In genomic region chr13:52455677-52456041, GRCh38 we compare ENCODE assay signal across 8 cellular contexts. TPM values are rescaled to one million over a fixed set of nuclear protein-coding genes. Genes with fewer than 3 reads are reported as not detected.
DNase-seq lines count a peak whose midpoint lies in the region; ATAC-seq and TF ChIP-seq lines count a peak whose summit lies in the region.

No MANE protein-coding gene starts in this region.

- intact Hi-C loops in activated CD4-positive, alpha-beta memory T cell treated with anti-CD3 and anti-CD28 coated beads for 36 hours (cut with micrococcal nuclease) = loop anchor here (1.0 to 10.0 kb wide), 10 partner anchors 106 to 1003 kb away; partner anchors contain the start of genes ALG11, INTS6, NEK3 and SUGT1
- intact Hi-C loops in lower lobe of right lung (cut with DNase I) = no loop called here

- H3K27me3 ChIP-seq in AG04450 (ENCODE audit: control insufficient read depth, insufficient read depth, low read length) (no peaks in the 10 kb centered on the region), duodenal mucosa (ENCODE audit: control insufficient read depth in 1 of 2, insufficient read depth in 2 of 2, low read length in 2 of 2) (no peaks in the 10 kb centered on the region), lower lobe of right lung (ENCODE audit: low read depth) (no peaks in the 10 kb centered on the region)

- peak overlapping the region; percentile 74 to 84 for H3K9ac ChIP-seq in duodenal mucosa (ENCODE audit: low read depth in 1 of 2, low read length in 2 of 2)

- DNase-seq in AG04450 (ENCODE audit: low read depth, low spot score) (peak; percentile 7), NCI-H524 treated with DMSO at 0.1 percent for 48 hours (lab: John Stamatoyannopoulos, UW) (peak; percentile 18), lower lobe of right lung (peak; percentile 83)
- DNase-seq in activated CD4-positive, alpha-beta memory T cell treated with anti-CD3 and anti-CD28 coated beads for 36 hours = peak; percentile 84
- peak; percentile 52 to 80 (median 64) for DNase-seq in stimulated activated CD4-positive, alpha-beta T cell treated with anti-CD3 and anti-CD28 coated beads, TNF-alpha, amount 100 ng/mL, for 24 hours (ENCODE audit: low read depth in 3 of 3)

- POLR2A ChIA-PET in AG04450 (lab: Yijun Ruan, JAX) = no interaction called here
- POLR2A ChIA-PET in activated CD4-positive, alpha-beta memory T cell treated with anti-CD3 and anti-CD28 coated beads for 36 hours (lab: Charles Lee) = no interaction called here

- H3K9me3 ChIP-seq in AG04450 (ENCODE audit: control insufficient read depth, insufficient read depth, low read length) (no peaks in the 10 kb centered on the region), duodenal mucosa (ENCODE audit: control insufficient read depth in 1 of 2, low read length in 2 of 2) (no peaks in the 10 kb centered on the region), lower lobe of right lung (no peaks in the 10 kb centered on the region)

- ATAC-seq in GM18873 (IDR thresholded peaks at IDR 0.05; ENCODE audit: low FRiP score, unreplicated experiment) (peak; percentile 20), HG03159 (IDR thresholded peaks at IDR 0.05; ENCODE audit: unreplicated experiment) (peak; percentile 40), lower lobe of right lung (peak; percentile 73 to 75)

- peaks cover 12 to 27% of the 10 kb centered on the region in 2 donors for H3K4me1 ChIP-seq in duodenal mucosa (ENCODE audit: control insufficient read depth in 1 of 2, insufficient read depth in 2 of 2, low read length in 2 of 2)
- H3K4me1 ChIP-seq in lower lobe of right lung = peaks cover 16% of the 10 kb centered on the region

- H3K27me3 Mint-ChIP-seq in activated CD4-positive, alpha-beta memory T cell treated with anti-CD3 and anti-CD28 coated beads for 36 hours = peaks cover 1% of the 10 kb centered on the region

- H3K27ac Mint-ChIP-seq in activated CD4-positive, alpha-beta memory T cell treated with anti-CD3 and anti-CD28 coated beads for 36 hours = peak overlapping the region; percentile 97

- H3K27ac ChIP-seq in AG04450 (ENCODE audit: low read depth, low read length) (peak overlapping the region; percentile 77), duodenal mucosa (ENCODE audit: low read depth, low read length) (peak overlapping the region; percentile 88), lower lobe of right lung (peak overlapping the region; percentile 95)

- peaks cover 36% of the 10 kb centered on the region for H3K4me1 Mint-ChIP-seq in activated CD4-positive, alpha-beta memory T cell treated with anti-CD3 and anti-CD28 coated beads for 36 hours (ENCODE audit: low read depth)

- TF ChIP-seq CTCF in AG04450 (IDR thresholded peaks at IDR 0.05; ENCODE audit: low read depth, low read length) (no peak), lower lobe of right lung (IDR thresholded peaks at IDR 0.05) (no peak)

- no peaks in the 10 kb centered on the region for H3K9me3 Mint-ChIP-seq in activated CD4-positive, alpha-beta memory T cell treated with anti-CD3 and anti-CD28 coated beads for 36 hours

- H3K4me3 Mint-ChIP-seq in activated CD4-positive, alpha-beta memory T cell treated with anti-CD3 and anti-CD28 coated beads for 36 hours = peak overlapping the region; percentile 95

- CTCF ChIA-PET in AG04450 (lab: Charles Lee) = no interaction called here
- CTCF ChIA-PET in activated CD4-positive, alpha-beta memory T cell treated with anti-CD3 and anti-CD28 coated beads for 36 hours (lab: Charles Lee) = interaction anchor here (1.0 kb wide), 1 partner anchor 8 kb away, joined by 4 read pairs; no protein-coding TSS in a partner anchor

- H3K4me3 ChIP-seq in AG04450 (ENCODE audit: low read depth, low read length) = peak overlapping the region; percentile 93
- H3K4me3 ChIP-seq in duodenal mucosa (ENCODE audit: low read depth in 1 of 2, low read length in 2 of 2) = peak overlapping the region; percentile 86 to 87
- H3K4me3 ChIP-seq in lower lobe of right lung = peak overlapping the region; percentile 69

- peaks cover 34% of the 10 kb centered on the region for H3K36me3 Mint-ChIP-seq in activated CD4-positive, alpha-beta memory T cell treated with anti-CD3 and anti-CD28 coated beads for 36 hours

- H3K36me3 ChIP-seq in duodenal mucosa (ENCODE audit: control insufficient read depth in 1 of 2, insufficient read depth in 2 of 2, low read length in 2 of 2) = peaks cover 0 to 5% of the 10 kb centered on the region in 2 donors
- H3K36me3 ChIP-seq in lower lobe of right lung = peaks cover 3% of the 10 kb centered on the region

RNA-seq across cellular contexts. Expression of gene CKAP2, which starts 0.4 kb away (rescaled TPM):
- 14.3 and 18.2 TPM in 2 replicates for polyA plus RNA-seq in AG04450 (2011; rRNA removed)
- 7.0 and 13.3 TPM in 2 replicates for polyA minus RNA-seq in AG04450 (2011; rRNA and poly(A)+ RNA removed)
- 10 to 100 TPM; 60.4 to 63.8 TPM for total RNA-seq in activated CD4-positive, alpha-beta memory T cell treated with anti-CD3 and anti-CD28 coated beads for 36 hours
- 10.4 TPM for total RNA-seq in lower lobe of right lung

RNA-seq across cellular contexts. Expression of gene VPS36, which starts 5.2 kb away (rescaled TPM):
- polyA plus RNA-seq in AG04450 (2011; rRNA removed) = 20.5 and 24.2 TPM in 2 replicates
- 10.1 and 13.8 TPM in 2 replicates for polyA minus RNA-seq in AG04450 (2011; rRNA and poly(A)+ RNA removed)
- total RNA-seq in activated CD4-positive, alpha-beta memory T cell treated with anti-CD3 and anti-CD28 coated beads for 36 hours = 10 to 100 TPM; 24.7 to 26.6 TPM
- total RNA-seq in lower lobe of right lung = 45.0 TPM

RNA-seq across cellular contexts. Expression of gene THSD1, which starts 49.7 kb away (rescaled TPM):
- 7.9 and 8.3 TPM in 2 replicates for polyA plus RNA-seq in AG04450 (2011; rRNA removed)
- 17.9 and 19.3 TPM in 2 replicates for polyA minus RNA-seq in AG04450 (2011; rRNA and poly(A)+ RNA removed)
- under 1 TPM; 0.12 to 0.22 TPM for total RNA-seq in activated CD4-positive, alpha-beta memory T cell treated with anti-CD3 and anti-CD28 coated beads for 36 hours
- 14.9 TPM for total RNA-seq in lower lobe of right lung

Comparison
In these comparisons a context has a peak if more than half of its experiments do, and no peak if none do; other contexts are left out.
1. Peak in every context shown above with its lines: DNase-seq, ATAC-seq, H3K4me3 ChIP-seq and H3K27ac ChIP-seq.
2. DNase-seq: peak in every context shown above with its lines; median percentile 84 in activated CD4-positive, alpha-beta memory T cell treated with anti-CD3 and anti-CD28 coated beads for 36 hours; 83 in lower lobe of right lung; 64 in stimulated activated CD4-positive, alpha-beta T cell treated with anti-CD3 and anti-CD28 coated beads, TNF-alpha, amount 100 ng/mL, for 24 hours; 18 in NCI-H524 treated with DMSO at 0.1 percent for 48 hours; 7 in AG04450.
3. ATAC-seq: peak in every context shown above with its lines; median percentile 74 in lower lobe of right lung; 40 in HG03159; 20 in GM18873.
4. RNA of gene THSD1, which starts 49.7 kb away (total RNA-seq): 14.9 TPM in lower lobe of right lung (single experiment); 0.12 to 0.22 TPM in activated CD4-positive, alpha-beta memory T cell treated with anti-CD3 and anti-CD28 coated beads for 36 hours; every median in the first group is over 10 times any median in the second.